Comparison of ENCODE assay signal across 20 cellular contexts in the genomic region with DNA sequence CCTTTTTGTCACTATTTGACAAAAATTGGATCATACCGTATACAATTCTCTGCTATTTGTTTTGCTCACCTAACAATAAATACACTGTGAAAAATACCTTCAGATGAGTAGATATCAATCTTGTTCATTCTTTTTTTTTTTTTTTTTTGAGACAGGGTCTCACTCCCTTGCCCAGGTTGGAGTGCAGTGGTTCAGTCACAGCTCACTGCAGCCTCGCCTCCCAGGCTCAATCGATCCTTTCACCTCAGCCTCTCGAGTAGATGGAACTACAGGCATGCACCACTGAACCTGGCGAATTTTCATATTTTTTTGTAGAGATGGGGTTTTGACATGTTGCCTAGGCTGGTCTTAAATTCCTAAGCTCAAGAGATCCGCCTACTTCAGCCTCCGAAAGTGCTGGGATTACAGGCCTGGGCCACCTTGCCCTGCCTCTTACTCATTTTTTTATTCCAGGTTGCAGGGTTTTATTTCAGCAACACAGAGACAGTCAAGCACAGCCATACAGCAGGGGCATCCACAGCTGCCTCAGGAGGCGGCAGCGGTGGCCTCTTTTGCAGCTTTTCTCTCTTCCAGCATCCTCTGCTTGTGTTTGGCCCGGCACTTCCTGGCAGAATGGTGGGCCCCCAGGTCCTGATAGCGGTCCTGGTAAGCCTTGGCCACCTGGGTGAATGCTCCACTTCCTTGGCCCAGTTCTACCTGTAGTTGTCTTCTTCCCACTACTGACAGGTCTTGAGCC. TPM values are rescaled to one million over a fixed set of nuclear protein-coding genes. Genes with fewer than 3 reads are reported as not detected.
DNase-seq lines count a peak whose midpoint lies in the region; ATAC-seq and TF ChIP-seq lines count a peak whose summit lies in the region.
"Had no signal": no experiment of that assay in that cellular context is flagged by ENCODE, and none has a peak within 500 bp of the region (broad histone marks: within the 10 kb centered on the region; RNA-seq: fewer than 3 reads in every experiment).

No MANE protein-coding gene starts in this region.

- H3K9me3 Mint-ChIP-seq in stimulated activated naive CD8-positive, alpha-beta T cell treated with anti-CD3 and anti-CD28 coated beads, Interleukin-15, amount 100 ng/mL, for 72 hours, result no peaks in the 10 kb centered on the region
- H3K9me3 Mint-ChIP-seq in WTC11 (no peaks in the 10 kb centered on the region), nephron (peaks cover 6% of the 10 kb centered on the region)
- H3K9me3 Mint-ChIP-seq: activated naive CD8-positive, alpha-beta T cell treated with anti-CD3 and anti-CD28 coated beads for 36 hours; CD4-positive, alpha-beta T cell; memory B cell had no signal

- TF ChIP-seq CTCF in WTC11 (IDR thresholded peaks at IDR 0.05) (no peak), nephron (IDR thresholded peaks at IDR 0.05; ENCODE audit: unreplicated experiment in 3 of 3) (no peak)

- POLR2A ChIA-PET in WTC11 (lab: Charles Lee), result interaction anchor here (0.7 kb wide), 1 partner anchor 860 kb away, joined by 3 read pairs; no protein-coding TSS in a partner anchor

- H3K36me3 Mint-ChIP-seq in WTC11, result no peaks in the 10 kb centered on the region
- no peaks in the 10 kb centered on the region for H3K36me3 Mint-ChIP-seq in nephron (ENCODE audit: low read depth)
- H3K36me3 Mint-ChIP-seq: activated naive CD8-positive, alpha-beta T cell treated with anti-CD3 and anti-CD28 coated beads for 36 hours; memory B cell had no signal

- H3K4me1 Mint-ChIP-seq in stimulated activated naive CD8-positive, alpha-beta T cell treated with anti-CD3 and anti-CD28 coated beads, Interleukin-15, amount 100 ng/mL, for 72 hours, result peaks cover 21% of the 10 kb centered on the region
- H3K4me1 Mint-ChIP-seq in WTC11 (peaks cover 39% of the 10 kb centered on the region), nephron (peaks cover 60% of the 10 kb centered on the region)

- H3K27me3 Mint-ChIP-seq in stimulated activated naive CD8-positive, alpha-beta T cell treated with anti-CD3 and anti-CD28 coated beads, Interleukin-15, amount 100 ng/mL, for 72 hours, result peaks cover 20% of the 10 kb centered on the region
- H3K27me3 Mint-ChIP-seq in WTC11 (ENCODE audit: low read depth) (no peaks in the 10 kb centered on the region), nephron (ENCODE audit: low read depth) (peaks cover 16% of the 10 kb centered on the region)

- peak overlapping the region; percentile 37 to 74 for H3K27ac Mint-ChIP-seq in stimulated activated naive CD8-positive, alpha-beta T cell treated with anti-CD3 and anti-CD28 coated beads, Interleukin-15, amount 100 ng/mL, for 72 hours
- H3K27ac Mint-ChIP-seq in WTC11, result no peak overlapping the region; the same call in 1 of the 2 replicates
- H3K27ac Mint-ChIP-seq in nephron, result peak overlapping the region; percentile 18 to 85 (median 74)
- H3K27ac Mint-ChIP-seq: activated naive CD8-positive, alpha-beta T cell treated with anti-CD3 and anti-CD28 coated beads for 36 hours; CD4-positive, alpha-beta T cell; memory B cell had no signal

- ATAC-seq in stimulated activated naive CD8-positive, alpha-beta T cell treated with anti-CD3 and anti-CD28 coated beads, Interleukin-15, amount 100 ng/mL, for 72 hours, result no peak
- no peak for ATAC-seq in stimulated activated naive CD8-positive, alpha-beta T cell treated with anti-CD3 and anti-CD28 coated beads, Interleukin-15, Interleukin-2, amounts not matched to agents 100 U/mL and 50 U/mL, for 24 hours
- no peak for ATAC-seq in WTC11
- ATAC-seq in GM19397 (IDR thresholded peaks at IDR 0.05; ENCODE audit: unreplicated experiment), result no peak
- ATAC-seq in HG03095 (IDR thresholded peaks at IDR 0.05; ENCODE audit: unreplicated experiment), result no peak

- H3K4me3 Mint-ChIP-seq in stimulated activated naive CD8-positive, alpha-beta T cell treated with anti-CD3 and anti-CD28 coated beads, Interleukin-15, amount 100 ng/mL, for 72 hours, result no peak overlapping the region
- H3K4me3 Mint-ChIP-seq in WTC11 (no peak overlapping the region), nephron (peak overlapping the region in 1 of 3 experiments; percentile 6)
- H3K4me3 Mint-ChIP-seq: activated naive CD8-positive, alpha-beta T cell treated with anti-CD3 and anti-CD28 coated beads for 36 hours; CD4-positive, alpha-beta T cell; memory B cell had no signal

- CTCF ChIA-PET in WTC11 (lab: Charles Lee), result interaction anchor here (0.7 to 1.9 kb wide), 5 partner anchors 16 to 358 kb away, joined by 3 to 6 read pairs (median 4); no protein-coding TSS in a partner anchor

- DNase-seq in stimulated activated naive CD8-positive, alpha-beta T cell treated with anti-CD3 and anti-CD28 coated beads, Interleukin-15, amount 100 ng/mL, for 72 hours, result no peak
- DNase-seq in stimulated activated naive CD8-positive, alpha-beta T cell treated with anti-CD3 and anti-CD28 coated beads, Interleukin-15, Interleukin-2, amounts not matched to agents 100 U/mL and 50 U/mL, for 24 hours, result no peak
- no peak for DNase-seq in WTC11 (ENCODE audit: low spot score)
- DNase-seq in kidney glomerular epithelial cell (lab: John Stamatoyannopoulos, UW), result no peak
- no peak for DNase-seq in dedifferentiated amniotic fluid mesenchymal stem cell (ENCODE audit: extremely low spot score)
- DNase-seq: activated CD4-positive, alpha-beta T cell treated with anti-CD3 and anti-CD28 coated beads, Interleukin-2, amount 50 U/mL, for 1 hour; activated gamma-delta T cell; activated naive CD8-positive, alpha-beta T cell treated with anti-CD3 and anti-CD28 coated beads for 36 hours; activated T-cell treated with anti-CD3 and anti-CD28 coated beads, Interleukin-2, amount 50 U/mL, for 1 hour; anterior cingulate cortex; effector memory CD4-positive, alpha-beta T cell; MV-4-11; NK-92 treated with Interleukin-12 subunit alpha and Interleukin-12 subunit beta, amount 100 ng/mL, for 24 hours; stimulated activated CD4-positive, alpha-beta T cell treated with anti-CD3 and anti-CD28 coated beads, Interleukin-4, amount 100 ng/mL, for 4 hours; SW 1271 had no signal

TF ChIP-seq in WTC11, 78 proteins besides CTCF, POLR2A, EP300 and RAD21:
- TF ChIP-seq ZNF121 (CRISPR knock-in tag; IDR thresholded peaks at IDR 0.05) (peak; percentile 76; the same call in 1 of the 2 replicates), NR3C1 (CRISPR knock-in tag; conservative IDR thresholded peaks at IDR 0.05; ENCODE audit: low read depth) (no peak)
- TF ChIP-seq, protein P1, sequence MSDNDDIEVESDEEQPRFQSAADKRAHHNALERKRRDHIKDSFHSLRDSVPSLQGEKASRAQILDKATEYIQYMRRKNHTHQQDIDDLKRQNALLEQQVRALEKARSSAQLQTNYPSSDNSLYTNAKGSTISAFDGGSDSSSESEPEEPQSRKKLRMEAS (CRISPR knock-in tag; IDR thresholded peaks at IDR 0.05), result no peak
- TF ChIP-seq, protein P2, sequence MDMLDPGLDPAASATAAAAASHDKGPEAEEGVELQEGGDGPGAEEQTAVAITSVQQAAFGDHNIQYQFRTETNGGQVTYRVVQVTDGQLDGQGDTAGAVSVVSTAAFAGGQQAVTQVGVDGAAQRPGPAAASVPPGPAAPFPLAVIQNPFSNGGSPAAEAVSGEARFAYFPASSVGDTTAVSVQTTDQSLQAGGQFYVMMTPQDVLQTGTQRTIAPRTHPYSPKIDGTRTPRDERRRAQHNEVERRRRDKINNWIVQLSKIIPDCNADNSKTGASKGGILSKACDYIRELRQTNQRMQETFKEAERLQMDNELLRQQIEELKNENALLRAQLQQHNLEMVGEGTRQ (CRISPR knock-in tag; IDR thresholded peaks at IDR 0.05), result no peak

RNA-seq across cellular contexts. Expression of gene CGNL1, which starts 51.2 kb away (rescaled TPM):
- total RNA-seq in WTC11 (2021), result 57.3 to 69.5 TPM (median 67.1 TPM) in 3 replicates
- total RNA-seq: activated naive CD8-positive, alpha-beta T cell treated with anti-CD3 and anti-CD28 coated beads for 36 hours; CD4-positive, alpha-beta T cell had no signal
